ENCODE assay signal across 17 cellular contexts in genomic region chr5:165722401-165722800, GRCh38.
DNase-seq lines count a peak whose midpoint lies in the region; TF ChIP-seq lines count a peak whose summit lies in the region.
"Had no signal": no experiment of that assay in that cellular context is flagged by ENCODE, and none has a peak within 500 bp of the region (broad histone marks: within the 10 kb centered on the region; RNA-seq: fewer than 3 reads in every experiment).

No MANE protein-coding gene starts in this region.

- no peaks in the 10 kb centered on the region for H3K27me3 ChIP-seq in stomach
- H3K27me3 ChIP-seq: BE2C, BLaER1 had no signal

- CTCF ChIA-PET in HEK293T (lab: Yijun Ruan, JAX): no interaction called here

- H3K9me3 ChIP-seq in stomach: no peaks in the 10 kb centered on the region
- H3K9me3 ChIP-seq: BE2C, BLaER1, Caco-2 had no signal

- H3K4me1 ChIP-seq in stomach: no peaks in the 10 kb centered on the region
- H3K4me1 ChIP-seq: BE2C, BLaER1, Caco-2 had no signal

- no peak for TF ChIP-seq POLR2A in stomach (IDR thresholded peaks at IDR 0.05)

- TF ChIP-seq CTCF in stomach (IDR thresholded peaks at IDR 0.05): no peak

- TF ChIP-seq EP300 in stomach (IDR thresholded peaks at IDR 0.05): no peak

- intact Hi-C loops in stomach (cut with DNase I; ENCODE audit: low total_unique reads): no loop called here

- H3K27ac ChIP-seq in stomach: no peak overlapping the region
- H3K27ac ChIP-seq: BLaER1 had no signal

- 90 to 93% (median 91%) methylated on average over 2 of the region's 2 CpGs for WGBS in stomach, 5 donors

- H3K4me3 ChIP-seq in stomach: no peak overlapping the region
- H3K4me3 ChIP-seq: BLaER1 had no signal

- DNase-seq in OCI-M1 (lab: John Stamatoyannopoulos, UW) (peak; percentile 44), foreskin melanocyte (peak; percentile 89), HEK293T (ENCODE audit: extremely low spot score) (no peak), stomach (no peak)
- no peak for DNase-seq in activated effector memory CD4-positive, alpha-beta T cell treated with anti-CD3 and anti-CD28 coated beads, Interleukin-2, amount 50 U/mL, for 16 hours
- DNase-seq: 8988T; ACHN; BE2C; C1 segment of cervical spinal cord; Caco-2; Calu3; CD4-positive, alpha-beta memory T cell; CD4-positive, CD25-positive, alpha-beta regulatory T cell; CD8-positive, alpha-beta memory T cell; DMS79 treated with DMSO at 0.1 percent for 48 hours; GF-D8 had no signal

- POLR2A ChIA-PET in HEK293T (lab: Yijun Ruan, JAX): no interaction called here

- H3K36me3 ChIP-seq in stomach: no peaks in the 10 kb centered on the region
- H3K36me3 ChIP-seq: BE2C, BLaER1 had no signal

TF ChIP-seq in HEK293T, 16 proteins besides CTCF, POLR2A, EP300 and RAD21:
- TF ChIP-seq ELF4 (IDR thresholded peaks at IDR 0.05) (no peak), SP1 (IDR thresholded peaks at IDR 0.05) (no peak), FOXA1 (IDR thresholded peaks at IDR 0.05) (no peak), ARNT (IDR thresholded peaks at IDR 0.05) (no peak), LEF1 (IDR thresholded peaks at IDR 0.05; ENCODE audit: borderline replicate concordance) (no peak), HDGF (IDR thresholded peaks at IDR 0.05; ENCODE audit: borderline replicate concordance) (no peak), L3MBTL2 (conservative IDR thresholded peaks at IDR 0.05) (no peak), BHLHE40 (IDR thresholded peaks at IDR 0.05; ENCODE audit: borderline replicate concordance) (no peak), ZNF384 (IDR thresholded peaks at IDR 0.05) (no peak), PKNOX1 (IDR thresholded peaks at IDR 0.05) (no peak), TARDBP (IDR thresholded peaks at IDR 0.05) (no peak), NFRKB (IDR thresholded peaks at IDR 0.05) (no peak), SUZ12 (IDR thresholded peaks at IDR 0.05) (no peak), CTBP1 (IDR thresholded peaks at IDR 0.05; ENCODE audit: borderline replicate concordance) (no peak)

Comparison
In these comparisons a context has a peak if more than half of its experiments do, and no peak if none do; other contexts are left out.
1. DNase-seq: peak in OCI-M1 (single experiment) and foreskin melanocyte (single experiment); none in activated effector memory CD4-positive, alpha-beta T cell treated with anti-CD3 and anti-CD28 coated beads, Interleukin-2, amount 50 U/mL, for 16 hours (single experiment), HEK293T (single experiment) and stomach (single experiment).